Comparison of ENCODE assay signal across 15 cellular contexts in genomic region chr1:116490588-116490987, GRCh38.
DNase-seq lines count a peak whose midpoint lies in the region; ATAC-seq and TF ChIP-seq lines count a peak whose summit lies in the region.
"Had no signal": no experiment of that assay in that cellular context is flagged by ENCODE, and none has a peak within 500 bp of the region (broad histone marks: within the 10 kb centered on the region; RNA-seq: fewer than 3 reads in every experiment).

No MANE protein-coding gene starts in this region.

- no peak for TF ChIP-seq EP300 in neural cell (conservative IDR thresholded peaks at IDR 0.05; ENCODE audit: poor library complexity, severe bottlenecking)

- POLR2A ChIA-PET in PC-3 (lab: Charles Lee; ENCODE audit: unreplicated experiment) = no interaction called here
- POLR2A ChIA-PET in naive thymus-derived CD8-positive, alpha-beta T cell (lab: Charles Lee) = no interaction called here

- ATAC-seq in PC-3 = no peak
- no peak for ATAC-seq in HG02970 (IDR thresholded peaks at IDR 0.05; ENCODE audit: low FRiP score, unreplicated experiment)
- ATAC-seq in naive thymus-derived CD8-positive, alpha-beta T cell = no peak
- ATAC-seq: A549, Panc1 had no signal

- H3K27ac ChIP-seq in BLaER1 = no peak overlapping the region
- 0 out of 2 replicates have a peak overlapping the region, but pooled peaks have one; percentile 92 for H3K27ac ChIP-seq in PC-3 (ENCODE audit: low read length)
- peak overlapping the region; percentile 94 for H3K27ac ChIP-seq in neural cell (ENCODE audit: low read length)
- no peak overlapping the region for H3K27ac ChIP-seq in uterus
- H3K27ac ChIP-seq: A549 had no signal

- H3K4me2 ChIP-seq in BLaER1 (peak overlapping the region; percentile 79), PC-3 (ENCODE audit: low read length) (no peak overlapping the region), neural cell (ENCODE audit: low read length) (peak overlapping the region; percentile 74)
- H3K4me2 ChIP-seq: A549, SK-N-SH had no signal

- H2AFZ ChIP-seq in PC-3 (ENCODE audit: low read length) = no peak overlapping the region
- no peak overlapping the region for H2AFZ ChIP-seq in neural cell (ENCODE audit: low read depth, low read length)

- H3K36me3 ChIP-seq in BLaER1 = peaks cover 6% of the 10 kb centered on the region; the same call in 1 of the 2 replicates
- H3K36me3 ChIP-seq in PC-3 (ENCODE audit: low read depth, low read length) = no peaks in the 10 kb centered on the region
- H3K36me3 ChIP-seq in neural cell (ENCODE audit: insufficient read depth, low read length) = no peaks in the 10 kb centered on the region
- no peaks in the 10 kb centered on the region for H3K36me3 ChIP-seq in uterus

- no peak overlapping the region for H3K4me3 Mint-ChIP-seq in naive thymus-derived CD8-positive, alpha-beta T cell

- H4K20me1 ChIP-seq in BLaER1 (no peaks in the 10 kb centered on the region), PC-3 (ENCODE audit: low read length) (no peaks in the 10 kb centered on the region), neural cell (ENCODE audit: insufficient read depth) (no peaks in the 10 kb centered on the region)

- no peaks in the 10 kb centered on the region for H3K79me2 ChIP-seq in PC-3 (ENCODE audit: low read length)
- no peaks in the 10 kb centered on the region for H3K79me2 ChIP-seq in neural cell (replicated peaks; ENCODE audit: insufficient read depth, low read length)

- CTCF ChIA-PET in PC-3 (lab: Charles Lee) = no interaction called here

- TF ChIP-seq RAD21 in neural cell (conservative IDR thresholded peaks at IDR 0.05) = no peak

- BruUV-seq in PC-3 (replicated peaks; lab: Mats Ljungman, UMichigan) = no TSS peak

- no peaks in the 10 kb centered on the region for H3K9me3 Mint-ChIP-seq in naive thymus-derived CD8-positive, alpha-beta T cell

- H3K4me3 ChIP-seq in BLaER1 (no peak overlapping the region), PC-3 (ENCODE audit: low read length) (no peak overlapping the region), neural cell (ENCODE audit: low read length) (peak overlapping the region; percentile 56), uterus (no peak overlapping the region)
- H3K4me3 ChIP-seq: A549 had no signal

- DNase-seq in PC-3 (no peak), islet precursor cell (peak; percentile 56), NCI-H510A treated with DMSO at 0.1 percent for 48 hours (lab: John Stamatoyannopoulos, UW) (no peak), uterus (no peak)
- no peak for DNase-seq in naive thymus-derived CD8-positive, alpha-beta T cell
- DNase-seq: COR-L47, DMS153, NCI-H1417 treated with DMSO at 0.1 percent for 48 hours, NCI-H2029 treated with DMSO at 0.1 percent for 48 hours, SK-N-SH had no signal

- no peak for TF ChIP-seq CTCF in PC-3 (conservative IDR thresholded peaks at IDR 0.05; ENCODE audit: low read depth, low read length)
- no peak for TF ChIP-seq CTCF in neural cell (IDR thresholded peaks at IDR 0.05; ENCODE audit: poor library complexity, severe bottlenecking)
- TF ChIP-seq CTCF in uterus (IDR thresholded peaks at IDR 0.05) = no peak

- H3K27me3 Mint-ChIP-seq in naive thymus-derived CD8-positive, alpha-beta T cell = no peaks in the 10 kb centered on the region

- no peaks in the 10 kb centered on the region for H3K27me3 ChIP-seq in BLaER1
- H3K27me3 ChIP-seq in PC-3 (ENCODE audit: low read length) = no peaks in the 10 kb centered on the region
- H3K27me3 ChIP-seq in neural cell (ENCODE audit: insufficient read depth, low read depth, low read length) = no peaks in the 10 kb centered on the region
- H3K27me3 ChIP-seq in uterus = no peaks in the 10 kb centered on the region

- H3K9ac ChIP-seq in BLaER1 (no peak overlapping the region), PC-3 (ENCODE audit: low read length) (no peak overlapping the region), neural cell (ENCODE audit: low read length) (peak overlapping the region; percentile 67)
- H3K9ac ChIP-seq: SK-N-SH had no signal

- H3K9me3 ChIP-seq in BLaER1 = no peaks in the 10 kb centered on the region
- H3K9me3 ChIP-seq in PC-3 (ENCODE audit: low read length) = no peaks in the 10 kb centered on the region
- H3K9me3 ChIP-seq in neural cell (ENCODE audit: low read length) = no peaks in the 10 kb centered on the region
- H3K9me3 ChIP-seq in uterus = no peaks in the 10 kb centered on the region
- H3K9me3 ChIP-seq: A549, SK-N-SH had no signal

- intact Hi-C loops in PC-3 (cut with micrococcal nuclease) = no loop called here
- intact Hi-C loops in uterus (cut with DNase I; ENCODE audit: low total_unique reads) = no loop called here

- H3F3A ChIP-seq in PC-3 (ENCODE audit: low read length, unreplicated experiment) = no peaks in the 10 kb centered on the region
- H3F3A ChIP-seq in neural cell (ENCODE audit: insufficient read depth, low read length, poor library complexity, severe bottlenecking) = no peaks in the 10 kb centered on the region

- H3K4me1 ChIP-seq in BLaER1 = peaks cover 26% of the 10 kb centered on the region
- peaks cover 63% of the 10 kb centered on the region for H3K4me1 ChIP-seq in PC-3 (ENCODE audit: insufficient read depth, low read length)
- no peaks in the 10 kb centered on the region for H3K4me1 ChIP-seq in uterus

- TF ChIP-seq POLR2A in uterus (IDR thresholded peaks at IDR 0.05) = no peak

- peak overlapping the region in 2 of 10 donors; percentile 4 to 9 for H3K27ac Mint-ChIP-seq in naive thymus-derived CD8-positive, alpha-beta T cell

- H3K9me2 ChIP-seq in PC-3 (replicated peaks; ENCODE audit: low read length) (no peaks in the 10 kb centered on the region), neural cell (ENCODE audit: insufficient read depth, low read length) (no peaks in the 10 kb centered on the region)
- H3K9me2 ChIP-seq: SK-N-SH had no signal

- H3K36me3 Mint-ChIP-seq in naive thymus-derived CD8-positive, alpha-beta T cell = no peaks in the 10 kb centered on the region

- H3K4me1 Mint-ChIP-seq in naive thymus-derived CD8-positive, alpha-beta T cell = peaks cover 0 to 11% (median 2%) of the 10 kb centered on the region in 4 donors

TF ChIP-seq in neural cell, 6 proteins besides CTCF, POLR2A, EP300 and RAD21:
- TF ChIP-seq SMC3 (conservative IDR thresholded peaks at IDR 0.05; ENCODE audit: poor library complexity) (no peak), MXI1 (conservative IDR thresholded peaks at IDR 0.05; ENCODE audit: poor library complexity, severe bottlenecking) (no peak), REST (IDR thresholded peaks at IDR 0.05; ENCODE audit: borderline replicate concordance) (no peak), EZH2 (IDR thresholded peaks at IDR 0.05; ENCODE audit: borderline replicate concordance, insufficient read depth, low read length, poor library complexity, severe bottlenecking) (no peak), POLR2AphosphoS5 (IDR thresholded peaks at IDR 0.05) (no peak), TAF1 (IDR thresholded peaks at IDR 0.05; ENCODE audit: low read depth) (no peak)
TF ChIP-seq in neural cell: peak in this region for 0.

Comparison
In these comparisons a context has a peak if more than half of its experiments do, and no peak if none do; other contexts are left out.
1. H3K27ac ChIP-seq: peak in PC-3 (single experiment) and neural cell (single experiment); none in BLaER1 (single experiment) and uterus (0 of 2).